8 cellular contexts compared by ENCODE assay signal in genomic region chr6:43181621-43181941, GRCh38. TPM values are rescaled to one million over a fixed set of nuclear protein-coding genes. Genes with fewer than 3 reads are reported as not detected.
A peak's percentile ranks its signal among the peaks of the same experiment; 100 is the strongest.
DNase-seq lines count a peak whose midpoint lies in the region; ATAC-seq, FAIRE-seq and TF ChIP-seq lines count a peak whose summit lies in the region.

No MANE protein-coding gene starts in this region.

- POLR2A ChIA-PET in A549 (lab: Yijun Ruan, JAX) (interaction anchor here (0.6 kb wide), 1 partner anchor 219 kb away, joined by 4 read pairs; no protein-coding TSS in a partner anchor), GM10248 (lab: Yijun Ruan, JAX) (interaction anchor here (0.6 to 1.0 kb wide), 2 partner anchors 43 to 186 kb away, joined by 3 read pairs; no protein-coding TSS in a partner anchor)

- 45% methylated on average over 9 of the region's 9 CpGs for WGBS in A549 (ENCODE audit: missing lambda C conversion rate)
- WGBS in mammary epithelial cell (ENCODE audit: low coverage, missing lambda C conversion rate): 53% methylated on average over 9 of the region's 9 CpGs

- no peak for TF ChIP-seq RAD21 in A549 (conservative IDR thresholded peaks at IDR 0.05 in 1 of 2, IDR thresholded peaks at IDR 0.05 in 1 of 2)

- H3K36me3 ChIP-seq in HUES48 (ENCODE audit: control insufficient read depth, insufficient read depth, low read length) (peaks cover 28% of the 10 kb centered on the region), mammary epithelial cell (ENCODE audit: insufficient read depth, low read length) (peaks cover 11% of the 10 kb centered on the region), mucosa of rectum (ENCODE audit: control insufficient read depth in 2 of 2, insufficient read depth in 2 of 2, low read length in 2 of 2) (peaks cover 30 to 39% of the 10 kb centered on the region in 2 donors)

- H3K4me1 ChIP-seq in A549 (peaks cover 13% of the 10 kb centered on the region; the same call in 2 of the 3 replicates), HUES48 (ENCODE audit: control insufficient read depth, insufficient read depth, low read length) (peaks cover 9% of the 10 kb centered on the region; the same call in 1 of the 2 replicates), mammary epithelial cell (ENCODE audit: insufficient read depth, low read length) (peaks cover 34% of the 10 kb centered on the region), mucosa of rectum (ENCODE audit: control insufficient read depth in 2 of 2, insufficient read depth in 2 of 2, low read length in 2 of 2) (peaks cover 6 to 17% of the 10 kb centered on the region in 2 donors)

- H3K27ac ChIP-seq in A549 (peak overlapping the region; percentile 84 to 97), HUES48 (ENCODE audit: low read depth, low read length) (peak overlapping the region; percentile 86), mammary epithelial cell (ENCODE audit: insufficient read depth, low read depth, low read length) (peak overlapping the region; percentile 14), mucosa of rectum (ENCODE audit: low read depth in 2 of 2, low read length in 2 of 2) (peak overlapping the region; percentile 69 to 75)

- H3K4me3 ChIP-seq in A549: peak overlapping the region; percentile 77
- peak overlapping the region; percentile 80 for H3K4me3 ChIP-seq in HUES48 (ENCODE audit: low read depth, low read length)
- peak overlapping the region; percentile 20 to 70 (median 42) for H3K4me3 ChIP-seq in mammary epithelial cell (replicated peaks in 1 of 3; ENCODE audit: insufficient read depth in 1 of 3, low read depth in 2 of 3, low read length in 3 of 3)
- peak overlapping the region; percentile 87 to 91 for H3K4me3 ChIP-seq in mucosa of rectum (ENCODE audit: low read length in 2 of 2)

- H3K79me2 ChIP-seq in mammary epithelial cell (ENCODE audit: insufficient read depth, low read length): peaks cover 9% of the 10 kb centered on the region

- no peak for TF ChIP-seq CTCF in A549 (IDR thresholded peaks at IDR 0.05)
- no peak for TF ChIP-seq CTCF in mammary epithelial cell (conservative IDR thresholded peaks at IDR 0.05 in 1 of 2, IDR thresholded peaks at IDR 0.05 in 1 of 2; ENCODE audit: extremely low read depth in 1 of 2, insufficient read depth in 1 of 2, low read depth in 1 of 2, low read length in 2 of 2)
- TF ChIP-seq CTCF in GM10248 (IDR thresholded peaks at IDR 0.05; ENCODE audit: control extremely low read depth, extremely low read depth, low read depth, missing control alignments): no peak

- H3K9ac ChIP-seq in HUES48 (ENCODE audit: low read depth, low read length) (peak overlapping the region; percentile 62), mammary epithelial cell (ENCODE audit: insufficient read depth, low read length) (peak overlapping the region; percentile 10), mucosa of rectum (ENCODE audit: low read depth in 1 of 2, low read length in 2 of 2) (peak overlapping the region; percentile 86 to 90)

- CTCF ChIA-PET in A549 (lab: Yijun Ruan, JAX): interaction anchor here (3.5 kb wide), 1 partner anchor 10 kb away, joined by 12 read pairs; the partner anchor contains the start of gene SRF
- CTCF ChIA-PET in mammary epithelial cell (lab: Charles Lee; ENCODE audit: low non-redundant PET): no interaction called here
- CTCF ChIA-PET in GM10248 (lab: Yijun Ruan, JAX): interaction anchor here (0.8 to 1.0 kb wide), 3 partner anchors 11 to 47 kb away, joined by 3 read pairs; partner anchors contain the start of genes DNPH1 and SRF

- TF ChIP-seq EP300 in A549 (IDR thresholded peaks at IDR 0.05): no peak

- in situ Hi-C loops in mammary epithelial cell (cut with MboI; ENCODE audit: low sequenced_read_pairs in 2 of 2): no loop called here

- H3K27me3 ChIP-seq in HUES48 (ENCODE audit: control insufficient read depth, insufficient read depth, low read length): no peaks in the 10 kb centered on the region
- no peaks in the 10 kb centered on the region for H3K27me3 ChIP-seq in mammary epithelial cell (ENCODE audit: insufficient read depth, low read length)
- no peaks in the 10 kb centered on the region for H3K27me3 ChIP-seq in mucosa of rectum (ENCODE audit: control insufficient read depth in 2 of 2, insufficient read depth in 2 of 2, low read length in 2 of 2)

- DNase-seq in A549 (ENCODE audit: low read depth in 1 of 2, low spot score in 1 of 2) (no peak), mammary epithelial cell (no peak), GM10248 (ENCODE audit: extremely low spot score) (no peak), DMS114 treated with DMSO at 0.1 percent for 48 hours (lab: John Stamatoyannopoulos, UW; ENCODE audit: unreplicated experiment) (no peak), SK-N-DZ (ENCODE audit: low spot score) (no peak)

- ATAC-seq in A549: peak in 1 of 2 experiments; percentile 30; a peak in 4 of 6 replicates
- no peak for ATAC-seq in GM21825 (IDR thresholded peaks at IDR 0.05; ENCODE audit: unreplicated experiment)

- BruUV-seq in mammary epithelial cell (replicated peaks; lab: Mats Ljungman, UMichigan): no TSS peak

- no peaks in the 10 kb centered on the region for H4K20me1 ChIP-seq in mammary epithelial cell (ENCODE audit: insufficient read depth, low read length)

- no peak for TF ChIP-seq POLR2A in A549 (IDR thresholded peaks at IDR 0.05; ENCODE audit: low read length)

- H3K9me3 ChIP-seq in A549 (no peaks in the 10 kb centered on the region), HUES48 (ENCODE audit: control insufficient read depth, insufficient read depth, low read length) (no peaks in the 10 kb centered on the region), mammary epithelial cell (replicated peaks; ENCODE audit: insufficient read depth, low read length) (no peaks in the 10 kb centered on the region), mucosa of rectum (ENCODE audit: control insufficient read depth in 2 of 2, low read length in 2 of 2) (no peaks in the 10 kb centered on the region)

- intact Hi-C loops in mammary epithelial cell (cut with micrococcal nuclease): no loop called here

- H3K4me2 ChIP-seq in A549 (peak overlapping the region; percentile 93), mammary epithelial cell (ENCODE audit: insufficient read depth, low read depth, low read length) (peak overlapping the region; percentile 93)

- no peak for FAIRE-seq in A549 (lab: Jason Lieb, UNC)

- H2AFZ ChIP-seq in mammary epithelial cell (ENCODE audit: low read depth, low read length): peak overlapping the region; percentile 79

- dilution Hi-C loops in mammary epithelial cell (cut with HindIII; ENCODE audit: low sequenced_read_pairs): loop anchor here (5.0 kb wide), 1 partner anchor 36 kb away; no protein-coding TSS in a partner anchor

TF ChIP-seq in A549, 52 proteins besides CTCF, POLR2A, EP300 and RAD21:
- 0 out of 2 replicates have a peak, but pooled peaks have one; percentile 35 for TF ChIP-seq EHF (CRISPR knock-in tag; IDR thresholded peaks at IDR 0.05)
- no peak for TF ChIP-seq HDAC2 (IDR thresholded peaks at IDR 0.05)
- TF ChIP-seq RFX5 (IDR thresholded peaks at IDR 0.05): no peak
- peak; percentile 73; the same call in 1 of the 2 replicates for TF ChIP-seq HOXA7 (CRISPR knock-in tag; IDR thresholded peaks at IDR 0.05)
- no peak for TF ChIP-seq HOXB5 (CRISPR knock-in tag; IDR thresholded peaks at IDR 0.05)
- peak; percentile 86; the same call in 1 of the 2 replicates for TF ChIP-seq FOSB (CRISPR knock-in tag; IDR thresholded peaks at IDR 0.05)

RNA-seq across cellular contexts. Expression of gene CUL9, which starts 0.4 kb away (rescaled TPM):
- polyA plus RNA-seq in A549 (2011; rRNA removed) (11.0 and 11.3 TPM in 2 replicates), A549 (2017; fragmentation: RNase III; extraction: RNeasy Plus Mini Kit Qiagen cat#74134 plus additional on column Dnase treatment) (10.9 to 12.7 TPM (median 12.5 TPM) in 3 replicates), mammary epithelial cell (24.9 TPM)
- polyA plus RNA-seq in A549 (2012; cell fraction: cytosol; rRNA removed): 9.0 and 9.3 TPM in 2 replicates
- 83.7 and 99.0 TPM in 2 replicates for polyA plus RNA-seq in A549 (2012; cell fraction: nucleus; rRNA removed)
- polyA minus RNA-seq in A549 (2011; rRNA and poly(A)+ RNA removed): 14.5 and 14.9 TPM in 2 replicates
- total RNA-seq in mammary epithelial cell: 10 to 100 TPM; 25.0 to 48.2 TPM
- polyA minus RNA-seq in mammary epithelial cell: 34.5 TPM
- 21.3 and 21.6 TPM in 2 replicates for polyA plus RNA-seq in SK-N-DZ (2014; cell fraction: cytosol; rRNA removed)
- polyA plus RNA-seq in SK-N-DZ (2014; cell fraction: nucleus; rRNA removed): 224 and 250 TPM in 2 replicates

RNA-seq across cellular contexts. Expression of gene SRF, which starts 10.5 kb away (rescaled TPM):
- polyA plus RNA-seq in A549 (2011; rRNA removed): 16.2 and 16.7 TPM in 2 replicates
- 25.2 and 34.8 TPM in 2 replicates for polyA plus RNA-seq in A549 (2012; cell fraction: cytosol; rRNA removed)
- 32.9 and 37.0 TPM in 2 replicates for polyA plus RNA-seq in A549 (2012; cell fraction: nucleus; rRNA removed)
- polyA plus RNA-seq in A549 (2017; fragmentation: RNase III; extraction: RNeasy Plus Mini Kit Qiagen cat#74134 plus additional on column Dnase treatment): 14.0 to 15.7 TPM (median 14.2 TPM) in 3 replicates
- polyA minus RNA-seq in A549 (2011; rRNA and poly(A)+ RNA removed): 21.0 and 23.1 TPM in 2 replicates
- 10 to 100 TPM; 35.7 to 41.2 TPM for total RNA-seq in mammary epithelial cell
- 33.0 TPM for polyA plus RNA-seq in mammary epithelial cell
- 41.3 TPM for polyA minus RNA-seq in mammary epithelial cell
- 16.7 and 20.2 TPM in 2 replicates for polyA plus RNA-seq in SK-N-DZ (2014; cell fraction: cytosol; rRNA removed)
- polyA plus RNA-seq in SK-N-DZ (2014; cell fraction: nucleus; rRNA removed): 21.8 and 22.7 TPM in 2 replicates

RNA-seq across cellular contexts. Expression of gene DNPH1, which starts 47.7 kb away (rescaled TPM):
- polyA plus RNA-seq in A549 (2011; rRNA removed): 51.4 and 63.2 TPM in 2 replicates
- 217 and 240 TPM in 2 replicates for polyA plus RNA-seq in A549 (2012; cell fraction: cytosol; rRNA removed)
- polyA plus RNA-seq in A549 (2012; cell fraction: nucleus; rRNA removed): 158 TPM in 2 replicates
- polyA plus RNA-seq in A549 (2017; fragmentation: RNase III; extraction: RNeasy Plus Mini Kit Qiagen cat#74134 plus additional on column Dnase treatment): 77.5 to 82.0 TPM (median 80.2 TPM) in 3 replicates
- 13.6 and 14.4 TPM in 2 replicates for polyA minus RNA-seq in A549 (2011; rRNA and poly(A)+ RNA removed)
- 10 to 100 TPM; 55.2 to 56.9 TPM for total RNA-seq in mammary epithelial cell
- 112 TPM for polyA plus RNA-seq in mammary epithelial cell
- 24.8 TPM for polyA minus RNA-seq in mammary epithelial cell
- 80.9 and 138 TPM in 2 replicates for polyA plus RNA-seq in SK-N-DZ (2014; cell fraction: cytosol; rRNA removed)
- 107 and 112 TPM in 2 replicates for polyA plus RNA-seq in SK-N-DZ (2014; cell fraction: nucleus; rRNA removed)

Comparison
In these comparisons a context has a peak if more than half of its experiments do, and no peak if none do; other contexts are left out.
1. H3K27ac ChIP-seq: peak in every context shown above with its lines; median percentile 90 in A549; 86 in HUES48; 72 in mucosa of rectum; 14 in mammary epithelial cell.
2. H3K9ac ChIP-seq: peak in every context shown above with its lines; median percentile 88 in mucosa of rectum; 62 in HUES48; 10 in mammary epithelial cell.